In the genomic region with DNA sequence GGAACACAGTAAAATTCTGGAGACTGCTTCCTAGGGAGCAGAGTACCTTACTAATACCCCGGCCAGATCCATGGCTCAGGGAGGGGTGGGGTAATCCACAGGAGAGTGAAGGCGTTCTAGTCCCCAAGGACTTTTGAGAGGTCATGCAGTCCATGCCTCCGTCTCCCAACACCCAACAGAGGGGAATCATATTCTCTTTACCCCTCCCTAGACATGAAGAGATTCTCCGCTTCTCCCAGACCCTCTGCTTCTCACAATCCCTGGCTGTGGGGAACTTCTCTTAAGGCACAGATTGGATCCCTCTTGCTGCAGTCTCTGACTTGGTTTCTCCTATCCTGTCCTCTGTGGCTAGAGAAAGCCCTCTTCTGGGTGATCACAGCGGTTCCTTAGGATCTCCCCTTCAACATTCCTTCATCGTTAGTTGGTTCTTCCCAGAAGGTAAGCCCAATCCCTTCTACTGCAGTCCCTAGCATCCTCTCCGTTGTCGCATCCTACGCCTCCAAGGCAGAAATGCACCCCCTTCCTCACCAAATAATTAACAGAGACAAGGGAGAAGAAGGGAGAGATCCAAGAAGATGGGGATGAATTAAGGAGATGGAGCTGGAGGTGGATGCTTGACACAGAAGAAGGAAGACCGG, we compare ENCODE assay signal across 8 cellular contexts. TPM values are rescaled to one million over a fixed set of nuclear protein-coding genes. Genes with fewer than 3 reads are reported as not detected.
DNase-seq lines count a peak whose midpoint lies in the region; ATAC-seq and TF ChIP-seq lines count a peak whose summit lies in the region.

No MANE protein-coding gene starts in this region.

- intact Hi-C loops in activated CD4-positive, alpha-beta T cell treated with anti-CD3 and anti-CD28 coated beads for 36 hours (cut with DNase I, micrococcal nuclease) = loop anchor here (1.0 to 10.0 kb wide), 7 partner anchors 37 to 873 kb away; a partner anchor contains a TSS

- CTCF ChIA-PET in activated CD4-positive, alpha-beta T cell treated with anti-CD3 and anti-CD28 coated beads for 36 hours (lab: Charles Lee) = interaction anchor here (0.8 to 7.9 kb wide), 6 partner anchors 10 to 275 kb away, joined by 3 to 78 read pairs (median 4); a partner anchor contains a TSS

- H3K27me3 ChIP-seq in kidney epithelial cell (ENCODE audit: control insufficient read depth, insufficient read depth, low read length) = no peaks in the 10 kb centered on the region

- DNase-seq in activated CD4-positive, alpha-beta T cell treated with anti-CD3 and anti-CD28 coated beads for 36 hours = no peak
- no peak for DNase-seq in activated CD4-positive, alpha-beta T cell treated with anti-CD3 and anti-CD28 coated beads, Interleukin-2, amount 50 U/mL, for 1 hour
- no peak for DNase-seq in kidney epithelial cell (ENCODE audit: low read depth)
- DNase-seq in superior temporal gyrus (ENCODE audit: extremely low spot score) = peak; percentile 34
- no peak for DNase-seq in GOT3 (lab: John Stamatoyannopoulos, UW)
- DNase-seq in hepatic stellate cell (ENCODE audit: low spot score) = no peak

- peak overlapping the region; percentile 63 for H3K27ac Mint-ChIP-seq in activated CD4-positive, alpha-beta T cell treated with anti-CD3 and anti-CD28 coated beads for 36 hours
- peak overlapping the region; percentile 80 for H3K27ac Mint-ChIP-seq in activated naive CD8-positive, alpha-beta T cell

- no peaks in the 10 kb centered on the region for H3K36me3 Mint-ChIP-seq in activated CD4-positive, alpha-beta T cell treated with anti-CD3 and anti-CD28 coated beads for 36 hours (ENCODE audit: low read depth)
- H3K36me3 Mint-ChIP-seq in activated naive CD8-positive, alpha-beta T cell = no peaks in the 10 kb centered on the region

- H3K36me3 ChIP-seq in kidney epithelial cell (ENCODE audit: control insufficient read depth, insufficient read depth, low read length) = no peaks in the 10 kb centered on the region

- ATAC-seq in activated CD4-positive, alpha-beta T cell treated with anti-CD3 and anti-CD28 coated beads for 36 hours = no peak
- ATAC-seq in HG02970 (IDR thresholded peaks at IDR 0.05; ENCODE audit: low FRiP score, unreplicated experiment) = no peak

- peak overlapping the region; percentile 79 for H3K4me3 Mint-ChIP-seq in activated CD4-positive, alpha-beta T cell treated with anti-CD3 and anti-CD28 coated beads for 36 hours
- peak overlapping the region; percentile 91 for H3K4me3 Mint-ChIP-seq in activated naive CD8-positive, alpha-beta T cell

- POLR2A ChIA-PET in activated CD4-positive, alpha-beta T cell treated with anti-CD3 and anti-CD28 coated beads for 36 hours (lab: Charles Lee) = interaction anchor here (1.0 kb wide), 1 partner anchor 83 kb away, joined by 3 read pairs; a partner anchor contains a TSS

- H3K27me3 Mint-ChIP-seq in activated CD4-positive, alpha-beta T cell treated with anti-CD3 and anti-CD28 coated beads for 36 hours = no peaks in the 10 kb centered on the region
- H3K27me3 Mint-ChIP-seq in activated naive CD8-positive, alpha-beta T cell = no peaks in the 10 kb centered on the region

- no peaks in the 10 kb centered on the region for H3K9me3 Mint-ChIP-seq in activated CD4-positive, alpha-beta T cell treated with anti-CD3 and anti-CD28 coated beads for 36 hours (ENCODE audit: low read depth)
- H3K9me3 Mint-ChIP-seq in activated naive CD8-positive, alpha-beta T cell (ENCODE audit: low read depth) = no peaks in the 10 kb centered on the region

- peaks cover 54% of the 10 kb centered on the region for H3K4me1 Mint-ChIP-seq in activated CD4-positive, alpha-beta T cell treated with anti-CD3 and anti-CD28 coated beads for 36 hours
- peaks cover 59% of the 10 kb centered on the region for H3K4me1 Mint-ChIP-seq in activated naive CD8-positive, alpha-beta T cell (ENCODE audit: low read depth)

- peak overlapping the region; percentile 58 for H3K4me3 ChIP-seq in kidney epithelial cell (ENCODE audit: low read depth, low read length)

- no peak for TF ChIP-seq CTCF in kidney epithelial cell (IDR thresholded peaks at IDR 0.05; ENCODE audit: insufficient read depth, low read length, poor library complexity, severe bottlenecking)

RNA-seq across cellular contexts. Expression of a gene that starts 0.6 kb away (rescaled TPM):
- total RNA-seq in activated CD4-positive, alpha-beta T cell treated with anti-CD3 and anti-CD28 coated beads for 36 hours = 10 to 100 TPM; 12.7 to 15.0 TPM
- total RNA-seq in kidney epithelial cell = 8.4 and 12.5 TPM in 2 replicates

RNA-seq across cellular contexts. Expression of a gene that starts 4.3 kb away (rescaled TPM):
- 10 to 100 TPM; 29.9 to 35.1 TPM for total RNA-seq in activated CD4-positive, alpha-beta T cell treated with anti-CD3 and anti-CD28 coated beads for 36 hours
- total RNA-seq in kidney epithelial cell = 29.2 and 33.1 TPM in 2 replicates

RNA-seq across cellular contexts. Expression of a gene that starts 46.6 kb away (rescaled TPM):
- 10 to 100 TPM; 20.3 to 31.1 TPM for total RNA-seq in activated CD4-positive, alpha-beta T cell treated with anti-CD3 and anti-CD28 coated beads for 36 hours
- 16.6 and 18.0 TPM in 2 replicates for total RNA-seq in kidney epithelial cell
